8 cellular contexts compared by ENCODE assay signal in the genomic region with DNA sequence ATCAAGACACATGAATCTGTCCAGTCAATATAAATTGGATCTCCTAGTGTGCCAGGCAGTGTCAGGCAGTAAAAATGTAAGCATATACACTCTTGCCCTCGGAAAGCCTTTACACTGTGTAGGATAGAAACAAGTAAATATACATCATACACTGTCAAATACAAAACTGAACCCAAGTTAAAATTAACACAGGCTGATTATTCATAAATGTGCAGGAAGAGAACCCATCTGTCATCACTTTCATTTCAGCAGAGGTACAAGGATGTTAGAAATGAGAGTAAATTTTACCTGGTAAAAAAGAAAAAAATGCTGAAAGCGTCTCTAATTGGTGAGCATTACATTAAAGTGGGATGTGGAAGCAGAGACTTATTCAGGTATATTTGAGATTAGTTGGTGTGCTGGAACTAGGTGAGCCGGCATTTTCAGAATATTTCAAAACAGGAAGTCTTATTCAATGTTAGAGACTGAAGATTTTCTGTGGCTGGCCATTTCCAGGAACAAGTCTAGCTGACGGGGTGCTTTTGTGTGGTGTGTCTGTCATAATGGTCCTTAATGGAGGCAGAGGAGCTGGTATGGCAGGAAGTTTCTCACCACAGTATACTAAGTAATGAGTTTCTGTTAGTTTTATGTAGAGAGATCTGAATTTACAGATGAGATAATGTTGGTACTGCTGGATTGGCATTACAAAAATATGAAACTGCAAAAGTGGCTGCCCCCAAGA.
DNase-seq lines count a peak whose midpoint lies in the region; ATAC-seq and TF ChIP-seq lines count a peak whose summit lies in the region.

No MANE protein-coding gene starts in this region.

- H3K27me3 ChIP-seq in PC-3 (ENCODE audit: low read length): no peaks in the 10 kb centered on the region

- no peaks in the 10 kb centered on the region for H3F3A ChIP-seq in PC-3 (ENCODE audit: low read length, unreplicated experiment)

- 0 out of 2 replicates have a peak, but pooled peaks cover 3% of the 10 kb centered on the region for H3K9me2 ChIP-seq in PC-3 (replicated peaks; ENCODE audit: low read length)

- H3K4me1 ChIP-seq in PC-3 (ENCODE audit: insufficient read depth, low read length): no peaks in the 10 kb centered on the region

- no peaks in the 10 kb centered on the region for H4K20me1 ChIP-seq in PC-3 (ENCODE audit: low read length)

- H3K4me3 ChIP-seq in PC-3 (ENCODE audit: low read length): no peak overlapping the region

- 0 out of 2 replicates have a peak overlapping the region, but pooled peaks have one; percentile 2 for H3K4me2 ChIP-seq in PC-3 (ENCODE audit: low read length)

- peak; percentile 98 for ATAC-seq in GM18520 (IDR thresholded peaks at IDR 0.05; ENCODE audit: unreplicated experiment)
- peak; percentile 100 for ATAC-seq in HG02943 (IDR thresholded peaks at IDR 0.05; ENCODE audit: low read depth, unreplicated experiment)
- ATAC-seq in PC-3: peak; percentile 22; the same call in 1 of the 2 replicates

- DNase-seq in PC-3 (peak; percentile 12), iris pigment epithelial cell (ENCODE audit: low read depth) (peak; percentile 70), NCI-H2029 treated with DMSO at 0.1 percent for 48 hours (lab: John Stamatoyannopoulos, UW) (no peak), NCI-H748 treated with DMSO at 0.1 percent for 48 hours (lab: John Stamatoyannopoulos, UW) (no peak)
- peak; percentile 51 for DNase-seq in activated T-helper 9 cell treated with anti-CD3 and anti-CD28 coated beads, Interleukin-2, amount 50 U/mL, for 16 hours (ENCODE audit: low read depth)
- DNase-seq in stimulated activated CD8-positive, alpha-beta memory T cell treated with anti-CD3 and anti-CD28 coated beads, Interleukin-12 subunit alpha, Interleukin-12 subunit beta, amount 100 ng/mL, for 24 hours (ENCODE audit: extremely low read depth): peak; percentile 42

- no peaks in the 10 kb centered on the region for H3K79me2 ChIP-seq in PC-3 (ENCODE audit: low read length)

- H3K36me3 ChIP-seq in PC-3 (ENCODE audit: low read depth, low read length): no peaks in the 10 kb centered on the region

- no peaks in the 10 kb centered on the region for H3K9me3 ChIP-seq in PC-3 (ENCODE audit: low read length)

- BruUV-seq in PC-3 (replicated peaks; lab: Mats Ljungman, UMichigan): no TSS peak

- POLR2A ChIA-PET in PC-3 (lab: Charles Lee; ENCODE audit: unreplicated experiment): no interaction called here

- peak overlapping the region; percentile 49 for H2AFZ ChIP-seq in PC-3 (ENCODE audit: low read length)

- TF ChIP-seq CTCF in PC-3 (conservative IDR thresholded peaks at IDR 0.05; ENCODE audit: low read depth, low read length): no peak

- no peak overlapping the region for H3K9ac ChIP-seq in PC-3 (ENCODE audit: low read length)

- intact Hi-C loops in PC-3 (cut with micrococcal nuclease): no loop called here

- no peak overlapping the region for H3K27ac ChIP-seq in PC-3 (ENCODE audit: low read length)

- CTCF ChIA-PET in PC-3 (lab: Charles Lee): no interaction called here

Comparison
In these comparisons a context has a peak if more than half of its experiments do, and no peak if none do; other contexts are left out.
1. ATAC-seq: peak in every context shown above with its lines; median percentile 100 in HG02943; 98 in GM18520; 22 in PC-3.
2. DNase-seq: peak in PC-3 (single experiment), activated T-helper 9 cell treated with anti-CD3 and anti-CD28 coated beads, Interleukin-2, amount 50 U/mL, for 16 hours (single experiment), iris pigment epithelial cell (single experiment) and stimulated activated CD8-positive, alpha-beta memory T cell treated with anti-CD3 and anti-CD28 coated beads, Interleukin-12 subunit alpha, Interleukin-12 subunit beta, amount 100 ng/mL, for 24 hours (single experiment); none in NCI-H2029 treated with DMSO at 0.1 percent for 48 hours (single experiment) and NCI-H748 treated with DMSO at 0.1 percent for 48 hours (single experiment).